16 cellular contexts compared by ENCODE assay signal in genomic region chr14:36955376-36955775, GRCh38.
DNase-seq lines count a peak whose midpoint lies in the region; ATAC-seq and TF ChIP-seq lines count a peak whose summit lies in the region.
"Had no signal": no experiment of that assay in that cellular context is flagged by ENCODE, and none has a peak within 500 bp of the region (broad histone marks: within the 10 kb centered on the region; RNA-seq: fewer than 3 reads in every experiment).

No MANE protein-coding gene starts in this region.

- H3K9me1 ChIP-seq in IMR-90 (ENCODE audit: insufficient read depth, low read length) = peaks cover 3% of the 10 kb centered on the region; the same call in 1 of the 2 replicates

- no peaks in the 10 kb centered on the region for H3K9me3 Mint-ChIP-seq in MCF 10A (ENCODE audit: unreplicated experiment)
- H3K9me3 Mint-ChIP-seq in nephron progenitor cell = no peaks in the 10 kb centered on the region
- H3K9me3 Mint-ChIP-seq: CD4-positive, alpha-beta T cell had no signal

- no peak overlapping the region for H2AK5ac ChIP-seq in IMR-90 (ENCODE audit: low read depth, low read length)

- no peaks in the 10 kb centered on the region for H3K27me3 Mint-ChIP-seq in MCF 10A (ENCODE audit: insufficient read depth, unreplicated experiment)
- H3K27me3 Mint-ChIP-seq in nephron progenitor cell (ENCODE audit: low read depth, poor library complexity) = no peaks in the 10 kb centered on the region
- H3K27me3 Mint-ChIP-seq: CD4-positive, alpha-beta T cell had no signal

- H2BK20ac ChIP-seq in IMR-90 (ENCODE audit: low read depth, low read length) = no peak overlapping the region

- H2AFZ ChIP-seq in mammary epithelial cell (ENCODE audit: low read depth, low read length) (no peak overlapping the region), IMR-90 (replicated peaks; ENCODE audit: low read length, poor library complexity) (no peak overlapping the region)

- no peak overlapping the region for H4K91ac ChIP-seq in IMR-90 (ENCODE audit: insufficient read depth, low read depth, low read length)

- H2BK15ac ChIP-seq in IMR-90 (ENCODE audit: low read depth, low read length) = no peak overlapping the region

- intact Hi-C loops in mammary epithelial cell (cut with micrococcal nuclease) (no loop called here), MCF 10A (cut with micrococcal nuclease) (no loop called here), IMR-90 (cut with micrococcal nuclease) (no loop called here)

- H3K27me3 ChIP-seq in mammary epithelial cell (ENCODE audit: insufficient read depth, low read length) (no peaks in the 10 kb centered on the region), IMR-90 (ENCODE audit: control insufficient read depth, insufficient read depth, low read length) (no peaks in the 10 kb centered on the region), foreskin keratinocyte (no peaks in the 10 kb centered on the region)

- H3K4me1 Mint-ChIP-seq in MCF 10A (ENCODE audit: insufficient read depth, unreplicated experiment) (peaks cover 12% of the 10 kb centered on the region), nephron progenitor cell (peaks cover 37% of the 10 kb centered on the region)

- H3K23ac ChIP-seq in IMR-90 (ENCODE audit: low read depth, low read length) = no peak overlapping the region

- H3K27ac Mint-ChIP-seq in MCF 10A (ENCODE audit: low read depth, unreplicated experiment) = no peak overlapping the region
- no peak overlapping the region for H3K27ac Mint-ChIP-seq in nephron progenitor cell
- H3K27ac Mint-ChIP-seq: CD4-positive, alpha-beta T cell had no signal

- no peak overlapping the region for H3K14ac ChIP-seq in IMR-90 (replicated peaks; ENCODE audit: low read depth, low read length)

- H4K20me1 ChIP-seq in mammary epithelial cell (ENCODE audit: insufficient read depth, low read length) = no peaks in the 10 kb centered on the region
- H4K20me1 ChIP-seq in IMR-90 (ENCODE audit: insufficient read depth, low read length) = no peaks in the 10 kb centered on the region

- H3K4ac ChIP-seq in IMR-90 (ENCODE audit: low read depth, low read length) = no peak overlapping the region

- no peaks in the 10 kb centered on the region for H3K9me3 ChIP-seq in mammary epithelial cell (replicated peaks; ENCODE audit: insufficient read depth, low read length)
- H3K9me3 ChIP-seq in IMR-90 (ENCODE audit: control insufficient read depth, insufficient read depth, low read length) = no peaks in the 10 kb centered on the region
- H3K9me3 ChIP-seq: A549 had no signal

- H3K4me1 ChIP-seq in mammary epithelial cell (ENCODE audit: insufficient read depth, low read length) (peaks cover 10% of the 10 kb centered on the region), IMR-90 (ENCODE audit: control insufficient read depth, insufficient read depth, low read length) (no peaks in the 10 kb centered on the region), foreskin keratinocyte (peaks cover 8% of the 10 kb centered on the region)

- H3K9ac ChIP-seq in mammary epithelial cell (ENCODE audit: insufficient read depth, low read length) = no peak overlapping the region
- H3K9ac ChIP-seq in IMR-90 (ENCODE audit: low read depth, low read length) = no peak overlapping the region

- no TSS peak for BruUV-seq in mammary epithelial cell (replicated peaks; lab: Mats Ljungman, UMichigan)
- BruUV-seq in MCF 10A (replicated peaks; lab: Mats Ljungman, UMichigan) = no TSS peak
- BruUV-seq in IMR-90 (replicated peaks; lab: Mats Ljungman, UMichigan) = no TSS peak

- H2BK120ac ChIP-seq in IMR-90 (ENCODE audit: low read depth, low read length) = no peak overlapping the region

- ATAC-seq in IMR-90 (ENCODE audit: low read depth) = no peak
- ATAC-seq in foreskin keratinocyte = peak; percentile 32
- no peak for ATAC-seq in HG03469 (IDR thresholded peaks at IDR 0.05; ENCODE audit: unreplicated experiment)
- ATAC-seq: A549 had no signal

- H3K79me2 ChIP-seq in mammary epithelial cell (ENCODE audit: insufficient read depth, low read length) = no peaks in the 10 kb centered on the region

- H2BK5ac ChIP-seq in IMR-90 (ENCODE audit: low read depth, low read length, poor library complexity, severe bottlenecking) = no peak overlapping the region

- no peaks in the 10 kb centered on the region for H3K36me3 ChIP-seq in mammary epithelial cell (ENCODE audit: insufficient read depth, low read length)
- no peaks in the 10 kb centered on the region for H3K36me3 ChIP-seq in IMR-90 (ENCODE audit: control insufficient read depth, insufficient read depth, low read length)

- no peak overlapping the region for H3K27ac ChIP-seq in mammary epithelial cell (ENCODE audit: insufficient read depth, low read depth, low read length)
- H3K27ac ChIP-seq in IMR-90 (ENCODE audit: insufficient read depth, low read length) = no peak overlapping the region
- no peak overlapping the region for H3K27ac ChIP-seq in foreskin keratinocyte
- H3K27ac ChIP-seq: 22Rv1, A549, C4-2B had no signal

- no peak overlapping the region for H4K8ac ChIP-seq in IMR-90 (ENCODE audit: low read depth in 2 of 2, low read length in 2 of 2)

- no peak overlapping the region for H3K56ac ChIP-seq in IMR-90 (ENCODE audit: extremely low read depth, insufficient read depth, low read length)

- TF ChIP-seq CTCF in mammary epithelial cell (conservative IDR thresholded peaks at IDR 0.05 in 1 of 2, IDR thresholded peaks at IDR 0.05 in 1 of 2; ENCODE audit: extremely low read depth in 1 of 2, insufficient read depth in 1 of 2, low read depth in 1 of 2, low read length in 2 of 2) (no peak), MCF 10A (IDR thresholded peaks at IDR 0.05; ENCODE audit: unreplicated experiment) (no peak), IMR-90 (conservative IDR thresholded peaks at IDR 0.05; ENCODE audit: low read depth, low read length) (no peak), foreskin keratinocyte (conservative IDR thresholded peaks at IDR 0.05) (no peak), nephron progenitor cell (IDR thresholded peaks at IDR 0.05) (no peak)

- dilution Hi-C loops in mammary epithelial cell (cut with HindIII; ENCODE audit: low sequenced_read_pairs) (no loop called here), IMR-90 (cut with HindIII; ENCODE audit: low sequenced_read_pairs, unreplicated experiment) (no loop called here)

- H3K18ac ChIP-seq in IMR-90 (ENCODE audit: low read depth, low read length) = no peak overlapping the region

- CTCF ChIA-PET in mammary epithelial cell (lab: Charles Lee; ENCODE audit: low non-redundant PET) = no interaction called here
- CTCF ChIA-PET in MCF 10A (lab: Yijun Ruan, JAX) = interaction anchor here (0.6 to 2.8 kb wide), 3 partner anchors 13 to 198 kb away, joined by 3 to 15 read pairs (median 10); no protein-coding TSS in a partner anchor
- CTCF ChIA-PET in IMR-90 (lab: Yijun Ruan, JAX) = no interaction called here

- no peak overlapping the region for H4K5ac ChIP-seq in IMR-90 (ENCODE audit: low read depth, low read length)

- no peak overlapping the region for H2AK9ac ChIP-seq in IMR-90 (replicated peaks; ENCODE audit: low read depth, low read length, poor library complexity)

- no peaks in the 10 kb centered on the region for H3K79me1 ChIP-seq in IMR-90 (ENCODE audit: low read depth in 1 of 2, low read length in 2 of 2)

- DNase-seq in mammary epithelial cell (peak; percentile 24), MCF 10A (ENCODE audit: unreplicated experiment) (no peak), IMR-90 (peak; percentile 10), foreskin keratinocyte (peak in 1 of 2 donors; percentile 22), nephron progenitor cell (no peak), middle frontal gyrus (ENCODE audit: extremely low spot score, low spot score) (no peak)
- DNase-seq: AML-193; CD4-positive, alpha-beta T cell; DMS153; GDM1; GOT3; H7 had no signal

- H3K4me3 ChIP-seq in mammary epithelial cell (replicated peaks in 1 of 3; ENCODE audit: insufficient read depth in 1 of 3, low read depth in 2 of 3, low read length in 3 of 3) (no peak overlapping the region), IMR-90 (ENCODE audit: insufficient read depth, low read depth, low read length) (no peak overlapping the region)
- H3K4me3 ChIP-seq: A549 had no signal

- POLR2A ChIA-PET in MCF 10A (lab: Yijun Ruan, JAX) (interaction anchor here (0.6 kb wide), 2 partner anchors 12 to 682 kb away, joined by 3 to 4 read pairs; no protein-coding TSS in a partner anchor), IMR-90 (lab: Charles Lee; ENCODE audit: unreplicated experiment) (no interaction called here)

- H3K36me3 Mint-ChIP-seq in MCF 10A (ENCODE audit: insufficient read depth, unreplicated experiment) = no peaks in the 10 kb centered on the region
- no peaks in the 10 kb centered on the region for H3K36me3 Mint-ChIP-seq in nephron progenitor cell (ENCODE audit: low read depth)

- TF ChIP-seq POLR2A in IMR-90 (IDR thresholded peaks at IDR 0.05; ENCODE audit: low read depth, low read length) = no peak

- H3K4me2 ChIP-seq in mammary epithelial cell (ENCODE audit: insufficient read depth, low read depth, low read length) (no peak overlapping the region), IMR-90 (ENCODE audit: low read depth, low read length) (no peak overlapping the region)
- H3K4me2 ChIP-seq: A549 had no signal

- in situ Hi-C loops in mammary epithelial cell (cut with MboI; ENCODE audit: low sequenced_read_pairs in 2 of 2) = no loop called here
- in situ Hi-C loops in IMR-90 (cut with MboI; ENCODE audit: low sequenced_read_pairs) = no loop called here

- TF ChIP-seq RAD21 in IMR-90 (IDR thresholded peaks at IDR 0.05; ENCODE audit: low read length) = no peak

- H3K4me3 Mint-ChIP-seq in MCF 10A (ENCODE audit: unreplicated experiment) = no peak overlapping the region
- H3K4me3 Mint-ChIP-seq in nephron progenitor cell = no peak overlapping the region
- H3K4me3 Mint-ChIP-seq: CD4-positive, alpha-beta T cell had no signal

TF ChIP-seq in IMR-90, 13 proteins besides CTCF, POLR2A, EP300 and RAD21:
- TF ChIP-seq SMC3 (IDR thresholded peaks at IDR 0.05; ENCODE audit: low read depth, low read length) = no peak
- TF ChIP-seq MAFK (IDR thresholded peaks at IDR 0.05; ENCODE audit: low read depth, low read length) = no peak
TF ChIP-seq in IMR-90: peak in this region for 0.

Comparison
In these comparisons a context has a peak if more than half of its experiments do, and no peak if none do; other contexts are left out.
1. DNase-seq: peak in mammary epithelial cell (single experiment) and IMR-90 (single experiment); none in MCF 10A (single experiment), nephron progenitor cell (single experiment) and middle frontal gyrus (single experiment).